In the genomic region with DNA sequence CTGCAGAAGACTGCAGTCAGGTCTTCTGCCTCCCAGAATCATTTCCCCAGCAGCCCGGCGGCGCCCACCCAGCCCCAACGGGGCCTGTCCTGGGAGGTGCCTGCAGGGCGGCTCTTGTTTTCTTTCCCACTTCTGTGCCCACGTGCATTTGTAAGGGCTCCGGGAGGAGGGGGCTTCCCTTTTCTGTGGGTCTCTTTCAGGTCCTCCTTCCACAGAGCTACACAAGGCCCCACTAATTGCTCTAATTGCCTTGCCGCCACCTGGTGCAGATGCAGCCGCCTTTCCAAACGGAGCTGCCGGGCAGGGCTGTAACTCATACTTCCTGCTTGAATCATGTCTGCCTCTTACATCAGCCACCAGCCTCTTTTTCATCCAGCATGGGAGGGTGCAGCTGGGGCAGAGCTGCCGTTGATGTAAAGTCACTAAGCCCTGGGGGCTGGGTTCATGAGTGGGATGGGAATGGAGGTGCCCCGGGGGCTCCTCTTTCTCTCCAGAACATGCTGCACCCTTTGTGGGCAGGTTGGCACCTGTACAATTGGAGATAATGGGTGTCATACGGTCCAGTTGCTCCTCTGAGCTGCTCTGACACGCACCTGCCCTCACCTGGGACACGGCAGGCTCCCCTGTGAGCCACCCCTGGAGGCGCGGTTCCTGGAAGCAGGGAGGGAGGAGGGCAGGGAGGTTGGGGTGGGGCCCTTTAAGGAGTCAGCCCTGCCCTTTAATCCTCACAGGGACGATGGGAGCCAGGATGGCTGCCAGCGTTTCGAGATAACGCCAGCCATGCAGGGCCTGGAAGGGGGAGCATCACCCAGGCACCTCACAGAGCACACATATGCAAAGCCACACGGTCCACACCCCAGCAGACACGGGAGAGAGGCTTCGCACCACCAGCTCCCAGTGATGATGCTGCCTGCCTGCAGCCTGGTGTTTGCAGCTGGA, we compare ENCODE assay signal across 1 cellular context.
TF ChIP-seq lines count a peak whose summit lies in the region.

No MANE protein-coding gene starts in this region.

TF ChIP-seq in GM12878, 131 proteins besides CTCF, POLR2A, EP300 and RAD21 (continued from another document and continues in another):
- no peak for TF ChIP-seq ZNF24 (IDR thresholded peaks at IDR 0.05)
- TF ChIP-seq JUNB (IDR thresholded peaks at IDR 0.05) = no peak
- TF ChIP-seq NFIC (IDR thresholded peaks at IDR 0.05; ENCODE audit: low read depth, low read length) = no peak
- TF ChIP-seq NR2C2 (IDR thresholded peaks at IDR 0.05; ENCODE audit: borderline replicate concordance, control insufficient read depth, insufficient read length, low read depth) = no peak
- TF ChIP-seq, protein P1, sequence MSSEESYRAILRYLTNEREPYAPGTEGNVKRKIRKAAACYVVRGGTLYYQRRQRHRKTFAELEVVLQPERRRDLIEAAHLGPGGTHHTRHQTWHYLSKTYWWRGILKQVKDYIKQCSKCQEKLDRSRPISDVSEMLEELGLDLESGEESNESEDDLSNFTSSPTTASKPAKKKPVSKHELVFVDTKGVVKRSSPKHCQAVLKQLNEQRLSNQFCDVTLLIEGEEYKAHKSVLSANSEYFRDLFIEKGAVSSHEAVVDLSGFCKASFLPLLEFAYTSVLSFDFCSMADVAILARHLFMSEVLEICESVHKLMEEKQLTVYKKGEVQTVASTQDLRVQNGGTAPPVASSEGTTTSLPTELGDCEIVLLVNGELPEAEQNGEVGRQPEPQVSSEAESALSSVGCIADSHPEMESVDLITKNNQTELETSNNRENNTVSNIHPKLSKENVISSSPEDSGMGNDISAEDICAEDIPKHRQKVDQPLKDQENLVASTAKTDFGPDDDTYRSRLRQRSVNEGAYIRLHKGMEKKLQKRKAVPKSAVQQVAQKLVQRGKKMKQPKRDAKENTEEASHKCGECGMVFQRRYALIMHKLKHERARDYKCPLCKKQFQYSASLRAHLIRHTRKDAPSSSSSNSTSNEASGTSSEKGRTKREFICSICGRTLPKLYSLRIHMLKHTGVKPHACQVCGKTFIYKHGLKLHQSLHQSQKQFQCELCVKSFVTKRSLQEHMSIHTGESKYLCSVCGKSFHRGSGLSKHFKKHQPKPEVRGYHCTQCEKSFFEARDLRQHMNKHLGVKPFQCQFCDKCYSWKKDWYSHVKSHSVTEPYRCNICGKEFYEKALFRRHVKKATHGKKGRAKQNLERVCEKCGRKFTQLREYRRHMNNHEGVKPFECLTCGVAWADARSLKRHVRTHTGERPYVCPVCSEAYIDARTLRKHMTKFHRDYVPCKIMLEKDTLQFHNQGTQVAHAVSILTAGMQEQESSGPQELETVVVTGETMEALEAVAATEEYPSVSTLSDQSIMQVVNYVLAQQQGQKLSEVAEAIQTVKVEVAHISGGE (CRISPR knock-in tag; IDR thresholded peaks at IDR 0.05) = no peak
- no peak for TF ChIP-seq ZBED1 (IDR thresholded peaks at IDR 0.05; ENCODE audit: borderline replicate concordance)
- TF ChIP-seq STAT1 (conservative IDR thresholded peaks at IDR 0.05) = no peak
- TF ChIP-seq, protein P2, sequence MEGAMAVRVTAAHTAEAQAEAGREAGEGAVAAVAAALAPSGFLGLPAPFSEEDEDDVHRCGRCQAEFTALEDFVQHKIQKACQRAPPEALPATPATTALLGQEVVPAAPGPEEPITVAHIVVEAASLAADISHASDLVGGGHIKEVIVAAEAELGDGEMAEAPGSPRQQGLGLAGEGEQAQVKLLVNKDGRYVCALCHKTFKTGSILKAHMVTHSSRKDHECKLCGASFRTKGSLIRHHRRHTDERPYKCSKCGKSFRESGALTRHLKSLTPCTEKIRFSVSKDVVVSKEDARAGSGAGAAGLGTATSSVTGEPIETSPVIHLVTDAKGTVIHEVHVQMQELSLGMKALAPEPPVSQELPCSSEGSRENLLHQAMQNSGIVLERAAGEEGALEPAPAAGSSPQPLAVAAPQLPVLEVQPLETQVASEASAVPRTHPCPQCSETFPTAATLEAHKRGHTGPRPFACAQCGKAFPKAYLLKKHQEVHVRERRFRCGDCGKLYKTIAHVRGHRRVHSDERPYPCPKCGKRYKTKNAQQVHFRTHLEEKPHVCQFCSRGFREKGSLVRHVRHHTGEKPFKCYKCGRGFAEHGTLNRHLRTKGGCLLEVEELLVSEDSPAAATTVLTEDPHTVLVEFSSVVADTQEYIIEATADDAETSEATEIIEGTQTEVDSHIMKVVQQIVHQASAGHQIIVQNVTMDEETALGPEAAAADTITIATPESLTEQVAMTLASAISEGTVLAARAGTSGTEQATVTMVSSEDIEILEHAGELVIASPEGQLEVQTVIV (IDR thresholded peaks at IDR 0.05; ENCODE audit: borderline replicate concordance, partially characterized antibody) = no peak
- TF ChIP-seq ETV6 (conservative IDR thresholded peaks at IDR 0.05 in 1 of 2, IDR thresholded peaks at IDR 0.05 in 1 of 2; ENCODE audit: borderline replicate concordance in 1 of 2, low read depth in 1 of 2) = 0 out of 4 replicates have a peak, but pooled peaks of 1 of the 2 experiments have one; percentile 12
- peak; percentile 9; the same call in 1 of the 2 replicates for TF ChIP-seq TCF12 (IDR thresholded peaks at IDR 0.05; ENCODE audit: low read depth, low read length)
- TF ChIP-seq SPI1 (IDR thresholded peaks at IDR 0.05; ENCODE audit: borderline replicate concordance, insufficient read depth, low read depth, low read length) = no peak
- no peak for TF ChIP-seq IRF4 (IDR thresholded peaks at IDR 0.05; ENCODE audit: low read depth, low read length)
- TF ChIP-seq SMAD5 (IDR thresholded peaks at IDR 0.05; ENCODE audit: low read depth) = no peak
- TF ChIP-seq SMC3 (IDR thresholded peaks at IDR 0.05; ENCODE audit: borderline replicate concordance, low read length) = no peak
- TF ChIP-seq POLR2AphosphoS2 (IDR thresholded peaks at IDR 0.05; ENCODE audit: low read depth, low read length) = no peak
- peak; percentile 44; the same call in 1 of the 2 replicates for TF ChIP-seq CREM (IDR thresholded peaks at IDR 0.05; ENCODE audit: low read depth)
- no peak for TF ChIP-seq ATF7 (IDR thresholded peaks at IDR 0.05; ENCODE audit: low read depth)
- TF ChIP-seq HDGF (IDR thresholded peaks at IDR 0.05) = no peak
- 0 out of 2 replicates have a peak, but pooled peaks have one; percentile 8 for TF ChIP-seq TCF3 (IDR thresholded peaks at IDR 0.05; ENCODE audit: borderline replicate concordance, insufficient read depth, low read depth, low read length)
- TF ChIP-seq KLF5 (IDR thresholded peaks at IDR 0.05; ENCODE audit: partially characterized antibody) = no peak
- peak; percentile 15; the same call in 1 of the 2 replicates for TF ChIP-seq BCL11A (IDR thresholded peaks at IDR 0.05; ENCODE audit: low read depth, low read length)
- TF ChIP-seq PAX5 (IDR thresholded peaks at IDR 0.05; ENCODE audit: borderline replicate concordance, low read depth, low read length) = no peak
- TF ChIP-seq, protein P3, sequence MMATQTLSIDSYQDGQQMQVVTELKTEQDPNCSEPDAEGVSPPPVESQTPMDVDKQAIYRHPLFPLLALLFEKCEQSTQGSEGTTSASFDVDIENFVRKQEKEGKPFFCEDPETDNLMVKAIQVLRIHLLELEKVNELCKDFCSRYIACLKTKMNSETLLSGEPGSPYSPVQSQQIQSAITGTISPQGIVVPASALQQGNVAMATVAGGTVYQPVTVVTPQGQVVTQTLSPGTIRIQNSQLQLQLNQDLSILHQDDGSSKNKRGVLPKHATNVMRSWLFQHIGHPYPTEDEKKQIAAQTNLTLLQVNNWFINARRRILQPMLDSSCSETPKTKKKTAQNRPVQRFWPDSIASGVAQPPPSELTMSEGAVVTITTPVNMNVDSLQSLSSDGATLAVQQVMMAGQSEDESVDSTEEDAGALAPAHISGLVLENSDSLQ (IDR thresholded peaks at IDR 0.05) = no peak
- TF ChIP-seq POU2F2 (IDR thresholded peaks at IDR 0.05; ENCODE audit: borderline replicate concordance, low read depth, low read length) = no peak; the same call in 2 of the 3 replicates
- TF ChIP-seq YBX1 (IDR thresholded peaks at IDR 0.05) = no peak
- no peak for TF ChIP-seq FOS (IDR thresholded peaks at IDR 0.05; ENCODE audit: borderline replicate concordance, extremely low read depth, insufficient read length)
- peak; percentile 72 for TF ChIP-seq MTA2 (IDR thresholded peaks at IDR 0.05; ENCODE audit: low read depth)
- no peak for TF ChIP-seq NR2C1 (IDR thresholded peaks at IDR 0.05)
- TF ChIP-seq SREBF2 (IDR thresholded peaks at IDR 0.05; ENCODE audit: low read length) = no peak
- no peak for TF ChIP-seq KAT2A (conservative IDR thresholded peaks at IDR 0.05; ENCODE audit: control insufficient read depth, low read depth, low read length)
- no peak for TF ChIP-seq PAX8 (IDR thresholded peaks at IDR 0.05)
- TF ChIP-seq, protein P4, sequence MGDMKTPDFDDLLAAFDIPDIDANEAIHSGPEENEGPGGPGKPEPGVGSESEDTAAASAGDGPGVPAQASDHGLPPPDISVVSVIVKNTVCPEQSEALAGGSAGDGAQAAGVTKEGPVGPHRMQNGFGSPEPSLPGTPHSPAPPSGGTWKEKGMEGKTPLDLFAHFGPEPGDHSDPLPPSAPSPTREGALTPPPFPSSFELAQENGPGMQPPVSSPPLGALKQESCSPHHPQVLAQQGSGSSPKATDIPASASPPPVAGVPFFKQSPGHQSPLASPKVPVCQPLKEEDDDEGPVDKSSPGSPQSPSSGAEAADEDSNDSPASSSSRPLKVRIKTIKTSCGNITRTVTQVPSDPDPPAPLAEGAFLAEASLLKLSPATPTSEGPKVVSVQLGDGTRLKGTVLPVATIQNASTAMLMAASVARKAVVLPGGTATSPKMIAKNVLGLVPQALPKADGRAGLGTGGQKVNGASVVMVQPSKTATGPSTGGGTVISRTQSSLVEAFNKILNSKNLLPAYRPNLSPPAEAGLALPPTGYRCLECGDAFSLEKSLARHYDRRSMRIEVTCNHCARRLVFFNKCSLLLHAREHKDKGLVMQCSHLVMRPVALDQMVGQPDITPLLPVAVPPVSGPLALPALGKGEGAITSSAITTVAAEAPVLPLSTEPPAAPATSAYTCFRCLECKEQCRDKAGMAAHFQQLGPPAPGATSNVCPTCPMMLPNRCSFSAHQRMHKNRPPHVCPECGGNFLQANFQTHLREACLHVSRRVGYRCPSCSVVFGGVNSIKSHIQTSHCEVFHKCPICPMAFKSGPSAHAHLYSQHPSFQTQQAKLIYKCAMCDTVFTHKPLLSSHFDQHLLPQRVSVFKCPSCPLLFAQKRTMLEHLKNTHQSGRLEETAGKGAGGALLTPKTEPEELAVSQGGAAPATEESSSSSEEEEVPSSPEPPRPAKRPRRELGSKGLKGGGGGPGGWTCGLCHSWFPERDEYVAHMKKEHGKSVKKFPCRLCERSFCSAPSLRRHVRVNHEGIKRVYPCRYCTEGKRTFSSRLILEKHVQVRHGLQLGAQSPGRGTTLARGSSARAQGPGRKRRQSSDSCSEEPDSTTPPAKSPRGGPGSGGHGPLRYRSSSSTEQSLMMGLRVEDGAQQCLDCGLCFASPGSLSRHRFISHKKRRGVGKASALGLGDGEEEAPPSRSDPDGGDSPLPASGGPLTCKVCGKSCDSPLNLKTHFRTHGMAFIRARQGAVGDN (IDR thresholded peaks at IDR 0.05) = no peak
- TF ChIP-seq, protein P5, sequence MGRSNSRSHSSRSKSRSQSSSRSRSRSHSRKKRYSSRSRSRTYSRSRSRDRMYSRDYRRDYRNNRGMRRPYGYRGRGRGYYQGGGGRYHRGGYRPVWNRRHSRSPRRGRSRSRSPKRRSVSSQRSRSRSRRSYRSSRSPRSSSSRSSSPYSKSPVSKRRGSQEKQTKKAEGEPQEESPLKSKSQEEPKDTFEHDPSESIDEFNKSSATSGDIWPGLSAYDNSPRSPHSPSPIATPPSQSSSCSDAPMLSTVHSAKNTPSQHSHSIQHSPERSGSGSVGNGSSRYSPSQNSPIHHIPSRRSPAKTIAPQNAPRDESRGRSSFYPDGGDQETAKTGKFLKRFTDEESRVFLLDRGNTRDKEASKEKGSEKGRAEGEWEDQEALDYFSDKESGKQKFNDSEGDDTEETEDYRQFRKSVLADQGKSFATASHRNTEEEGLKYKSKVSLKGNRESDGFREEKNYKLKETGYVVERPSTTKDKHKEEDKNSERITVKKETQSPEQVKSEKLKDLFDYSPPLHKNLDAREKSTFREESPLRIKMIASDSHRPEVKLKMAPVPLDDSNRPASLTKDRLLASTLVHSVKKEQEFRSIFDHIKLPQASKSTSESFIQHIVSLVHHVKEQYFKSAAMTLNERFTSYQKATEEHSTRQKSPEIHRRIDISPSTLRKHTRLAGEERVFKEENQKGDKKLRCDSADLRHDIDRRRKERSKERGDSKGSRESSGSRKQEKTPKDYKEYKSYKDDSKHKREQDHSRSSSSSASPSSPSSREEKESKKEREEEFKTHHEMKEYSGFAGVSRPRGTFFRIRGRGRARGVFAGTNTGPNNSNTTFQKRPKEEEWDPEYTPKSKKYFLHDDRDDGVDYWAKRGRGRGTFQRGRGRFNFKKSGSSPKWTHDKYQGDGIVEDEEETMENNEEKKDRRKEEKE (IDR thresholded peaks at IDR 0.05) = no peak
- no peak for TF ChIP-seq CHD4 (IDR thresholded peaks at IDR 0.05)
- peak; percentile 23 to 33; a peak in 2 of 4 replicates for TF ChIP-seq IKZF2 (IDR thresholded peaks at IDR 0.05)
- TF ChIP-seq WRNIP1 (IDR thresholded peaks at IDR 0.05; ENCODE audit: borderline replicate concordance, low read depth, low read length) = no peak
- TF ChIP-seq, protein P6, sequence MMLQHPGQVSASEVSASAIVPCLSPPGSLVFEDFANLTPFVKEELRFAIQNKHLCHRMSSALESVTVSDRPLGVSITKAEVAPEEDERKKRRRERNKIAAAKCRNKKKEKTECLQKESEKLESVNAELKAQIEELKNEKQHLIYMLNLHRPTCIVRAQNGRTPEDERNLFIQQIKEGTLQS (IDR thresholded peaks at IDR 0.05; ENCODE audit: borderline replicate concordance, extremely low read depth, low read depth, low read length) = no peak
- no peak for TF ChIP-seq MTA3 (IDR thresholded peaks at IDR 0.05; ENCODE audit: borderline replicate concordance, low read length)
- TF ChIP-seq, protein P7, sequence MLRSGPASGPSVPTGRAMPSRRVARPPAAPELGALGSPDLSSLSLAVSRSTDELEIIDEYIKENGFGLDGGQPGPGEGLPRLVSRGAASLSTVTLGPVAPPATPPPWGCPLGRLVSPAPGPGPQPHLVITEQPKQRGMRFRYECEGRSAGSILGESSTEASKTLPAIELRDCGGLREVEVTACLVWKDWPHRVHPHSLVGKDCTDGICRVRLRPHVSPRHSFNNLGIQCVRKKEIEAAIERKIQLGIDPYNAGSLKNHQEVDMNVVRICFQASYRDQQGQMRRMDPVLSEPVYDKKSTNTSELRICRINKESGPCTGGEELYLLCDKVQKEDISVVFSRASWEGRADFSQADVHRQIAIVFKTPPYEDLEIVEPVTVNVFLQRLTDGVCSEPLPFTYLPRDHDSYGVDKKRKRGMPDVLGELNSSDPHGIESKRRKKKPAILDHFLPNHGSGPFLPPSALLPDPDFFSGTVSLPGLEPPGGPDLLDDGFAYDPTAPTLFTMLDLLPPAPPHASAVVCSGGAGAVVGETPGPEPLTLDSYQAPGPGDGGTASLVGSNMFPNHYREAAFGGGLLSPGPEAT (IDR thresholded peaks at IDR 0.05; ENCODE audit: low read depth) = no peak
- TF ChIP-seq MXI1 (IDR thresholded peaks at IDR 0.05; ENCODE audit: low read depth, low read length) = no peak
- TF ChIP-seq ZNF274 (IDR thresholded peaks at IDR 0.05; ENCODE audit: insufficient read depth, insufficient read length) = no peak
- no peak for TF ChIP-seq RUNX3 (IDR thresholded peaks at IDR 0.05; ENCODE audit: low read length)
- no peak for TF ChIP-seq TBL1XR1 (IDR thresholded peaks at IDR 0.05; ENCODE audit: low read depth, low read length)
- TF ChIP-seq RFX5 (IDR thresholded peaks at IDR 0.05; ENCODE audit: low read depth, low read length) = no peak
- TF ChIP-seq CHD1 (IDR thresholded peaks at IDR 0.05; ENCODE audit: low read depth, low read length) = no peak
- TF ChIP-seq ZNF207 (IDR thresholded peaks at IDR 0.05; ENCODE audit: borderline replicate concordance) = no peak
- no peak for TF ChIP-seq IKZF1 (conservative IDR thresholded peaks at IDR 0.05)
- TF ChIP-seq MEF2B (IDR thresholded peaks at IDR 0.05; ENCODE audit: partially characterized antibody, poor library complexity, severe bottlenecking) = no peak
- no peak for TF ChIP-seq SIX5 (IDR thresholded peaks at IDR 0.05; ENCODE audit: low read depth, low read length, severe bottlenecking)
- TF ChIP-seq CBFB (IDR thresholded peaks at IDR 0.05; ENCODE audit: low read depth) = no peak
